1 cellular context compared by ENCODE assay signal in the genomic region with DNA sequence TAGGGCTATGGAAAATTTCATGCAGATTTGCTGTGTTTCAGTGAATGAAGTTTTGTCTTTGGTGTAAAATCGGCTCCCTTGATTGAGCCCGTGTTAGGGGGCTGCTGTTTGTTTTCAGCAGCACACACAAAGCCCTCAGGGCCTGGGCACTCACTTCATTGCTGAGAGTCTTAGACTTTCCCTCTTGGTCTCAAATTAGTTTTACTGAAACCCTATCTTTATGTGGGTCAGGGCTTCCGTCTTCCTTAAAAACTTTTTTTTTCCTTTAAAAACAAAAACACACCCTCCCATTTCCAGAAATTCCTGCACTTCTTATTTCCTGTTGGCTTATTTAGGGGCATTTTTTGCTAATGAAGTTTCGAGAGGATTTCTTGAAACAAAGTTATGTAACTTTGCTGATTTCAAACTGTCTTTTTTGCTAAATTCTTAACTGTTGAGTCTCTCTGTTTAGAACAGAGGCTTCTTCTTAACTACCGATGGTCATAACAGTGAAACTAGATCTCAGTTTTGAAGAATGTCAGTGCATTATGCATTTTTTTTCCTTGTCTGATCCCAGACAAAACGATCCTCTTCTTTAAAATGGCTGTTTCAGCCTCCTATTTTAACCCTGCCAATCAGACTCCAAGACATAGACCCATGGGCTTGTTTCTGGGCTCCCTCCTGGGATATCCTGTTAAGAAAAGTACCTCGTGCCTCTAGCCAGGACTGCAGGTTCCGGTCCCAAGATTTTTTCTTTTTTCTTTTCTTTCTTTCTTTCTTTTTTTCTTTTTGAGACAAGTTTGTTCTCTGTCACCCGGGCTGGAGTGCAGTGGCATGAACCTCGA.
TF ChIP-seq lines count a peak whose summit lies in the region.

No MANE protein-coding gene starts in this region.

TF ChIP-seq in WTC11, 78 proteins besides CTCF, POLR2A, EP300 and RAD21 (continued from another document):
- no peak for TF ChIP-seq ATF6 (CRISPR knock-in tag; IDR thresholded peaks at IDR 0.05)
- TF ChIP-seq, protein P1, sequence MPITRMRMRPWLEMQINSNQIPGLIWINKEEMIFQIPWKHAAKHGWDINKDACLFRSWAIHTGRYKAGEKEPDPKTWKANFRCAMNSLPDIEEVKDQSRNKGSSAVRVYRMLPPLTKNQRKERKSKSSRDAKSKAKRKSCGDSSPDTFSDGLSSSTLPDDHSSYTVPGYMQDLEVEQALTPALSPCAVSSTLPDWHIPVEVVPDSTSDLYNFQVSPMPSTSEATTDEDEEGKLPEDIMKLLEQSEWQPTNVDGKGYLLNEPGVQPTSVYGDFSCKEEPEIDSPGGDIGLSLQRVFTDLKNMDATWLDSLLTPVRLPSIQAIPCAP (CRISPR knock-in tag; IDR thresholded peaks at IDR 0.05): no peak
- TF ChIP-seq, protein P2, sequence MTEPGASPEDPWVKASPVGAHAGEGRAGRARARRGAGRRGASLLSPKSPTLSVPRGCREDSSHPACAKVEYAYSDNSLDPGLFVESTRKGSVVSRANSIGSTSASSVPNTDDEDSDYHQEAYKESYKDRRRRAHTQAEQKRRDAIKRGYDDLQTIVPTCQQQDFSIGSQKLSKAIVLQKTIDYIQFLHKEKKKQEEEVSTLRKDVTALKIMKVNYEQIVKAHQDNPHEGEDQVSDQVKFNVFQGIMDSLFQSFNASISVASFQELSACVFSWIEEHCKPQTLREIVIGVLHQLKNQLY (CRISPR knock-in tag; IDR thresholded peaks at IDR 0.05): no peak
